Comparison of ENCODE assay signal across 1 cellular context in genomic region chr4:139454111-139454600, GRCh38.
TF ChIP-seq lines count a peak whose summit lies in the region.

Gene RAB33B (plus strand): TSS chr4:139454121. CDS start chr4:139454196, 75 bp downstream.

TF ChIP-seq in HepG2, 621 proteins besides CTCF, POLR2A, EP300 and RAD21 (continued from another document and continues in another):
- TF ChIP-seq ZNF737 (CRISPR knock-in tag; IDR thresholded peaks at IDR 0.05; ENCODE audit: borderline replicate concordance) (no peak), ZNF644 (CRISPR knock-in tag; IDR thresholded peaks at IDR 0.05; ENCODE audit: low read depth) (no peak), MED13 (CRISPR knock-in tag; IDR thresholded peaks at IDR 0.05) (no peak), ZNF335 (CRISPR knock-in tag; IDR thresholded peaks at IDR 0.05) (no peak), ELF1 (CRISPR knock-in tag; IDR thresholded peaks at IDR 0.05) (no peak), U2AF1 (optimal IDR thresholded peaks at IDR 0.05; ENCODE audit: low read depth, low read length) (no peak), ZNF607 (CRISPR knock-in tag; IDR thresholded peaks at IDR 0.05; ENCODE audit: borderline replicate concordance) (no peak), HNRNPK (IDR thresholded peaks at IDR 0.05; ENCODE audit: low read depth, low read length, poor library complexity, severe bottlenecking) (no peak), NFE2L2 (IDR thresholded peaks at IDR 0.05; ENCODE audit: low read length) (no peak), PHF21A (CRISPR knock-in tag; IDR thresholded peaks at IDR 0.05) (no peak; the same call in 1 of the 2 replicates), JUND (CRISPR knock-in tag; IDR thresholded peaks at IDR 0.05) (no peak), ZMYM2 (CRISPR knock-in tag; IDR thresholded peaks at IDR 0.05) (no peak), HBP1 (CRISPR knock-in tag; IDR thresholded peaks at IDR 0.05; ENCODE audit: low read depth) (no peak; the same call in 1 of the 2 replicates), ZKSCAN8 (CRISPR knock-in tag; IDR thresholded peaks at IDR 0.05; ENCODE audit: borderline replicate concordance) (no peak), MBNL3 (CRISPR knock-in tag; conservative IDR thresholded peaks at IDR 0.05) (no peak), ZNF276 (CRISPR knock-in tag; IDR thresholded peaks at IDR 0.05; ENCODE audit: low read depth) (no peak), KDM5B (CRISPR knock-in tag; IDR thresholded peaks at IDR 0.05; ENCODE audit: borderline replicate concordance) (0 out of 2 replicates have a peak, but pooled peaks have one; percentile 11), POLR2G (IDR thresholded peaks at IDR 0.05; ENCODE audit: low read depth, low read length) (no peak), DR1 (CRISPR knock-in tag; IDR thresholded peaks at IDR 0.05) (no peak), ZNF609 (CRISPR knock-in tag; IDR thresholded peaks at IDR 0.05; ENCODE audit: borderline replicate concordance) (no peak), ZEB1 (IDR thresholded peaks at IDR 0.05; ENCODE audit: insufficient replicate concordance, low read depth) (no peak), DMAP1 (CRISPR knock-in tag; IDR thresholded peaks at IDR 0.05) (no peak), PBX2 (CRISPR knock-in tag; IDR thresholded peaks at IDR 0.05) (no peak), BHLHE40 (IDR thresholded peaks at IDR 0.05; ENCODE audit: low read length) (no peak), PRMT3 (CRISPR knock-in tag; IDR thresholded peaks at IDR 0.05; ENCODE audit: borderline replicate concordance, low read depth) (no peak), IKZF4 (CRISPR knock-in tag; IDR thresholded peaks at IDR 0.05; ENCODE audit: borderline replicate concordance, low read depth, not compliant biosample characterization) (no peak), PHF20 (CRISPR knock-in tag; IDR thresholded peaks at IDR 0.05) (no peak), ZNF597 (CRISPR knock-in tag; IDR thresholded peaks at IDR 0.05) (no peak), BCLAF1 (IDR thresholded peaks at IDR 0.05) (no peak), CBX2 (IDR thresholded peaks at IDR 0.05; ENCODE audit: low read depth, low read length) (no peak), CBX2 (CRISPR knock-in tag; IDR thresholded peaks at IDR 0.05; ENCODE audit: low read depth) (no peak), HOMEZ (CRISPR knock-in tag; IDR thresholded peaks at IDR 0.05; ENCODE audit: low read depth) (no peak), PAWR (CRISPR knock-in tag; IDR thresholded peaks at IDR 0.05; ENCODE audit: borderline replicate concordance) (no peak), ATF7-NPFF (CRISPR knock-in tag; IDR thresholded peaks at IDR 0.05; ENCODE audit: low read depth) (no peak), RFX3 (CRISPR knock-in tag; IDR thresholded peaks at IDR 0.05) (no peak), KLF9 (CRISPR knock-in tag; IDR thresholded peaks at IDR 0.05; ENCODE audit: low read depth) (no peak), ZNF749 (CRISPR knock-in tag; IDR thresholded peaks at IDR 0.05; ENCODE audit: borderline replicate concordance) (no peak), ZNF615 (CRISPR knock-in tag; IDR thresholded peaks at IDR 0.05; ENCODE audit: borderline replicate concordance) (no peak), ZNF512B (CRISPR knock-in tag; IDR thresholded peaks at IDR 0.05; ENCODE audit: borderline replicate concordance) (no peak), ZNF784 (CRISPR knock-in tag; IDR thresholded peaks at IDR 0.05; ENCODE audit: borderline replicate concordance) (no peak), ZNF30 (CRISPR knock-in tag; IDR thresholded peaks at IDR 0.05) (no peak), GATAD2A (CRISPR knock-in tag; IDR thresholded peaks at IDR 0.05) (no peak; the same call in 1 of the 2 replicates), ZNF382 (CRISPR knock-in tag; IDR thresholded peaks at IDR 0.05; ENCODE audit: borderline replicate concordance) (no peak), ZBTB20 (CRISPR knock-in tag; IDR thresholded peaks at IDR 0.05; ENCODE audit: borderline replicate concordance, low read depth) (no peak), ZNF891 (CRISPR knock-in tag; IDR thresholded peaks at IDR 0.05) (0 out of 2 replicates have a peak, but pooled peaks have one; percentile 27), ZNF740 (CRISPR knock-in tag; IDR thresholded peaks at IDR 0.05) (no peak), GFI1 (CRISPR knock-in tag; IDR thresholded peaks at IDR 0.05; ENCODE audit: borderline replicate concordance) (0 out of 2 replicates have a peak, but pooled peaks have one; percentile 68)
